In genomic region chr12:89352242-89352491, GRCh38 we compare ENCODE assay signal across 7 cellular contexts. TPM values are rescaled to one million over a fixed set of nuclear protein-coding genes. Genes with fewer than 3 reads are reported as not detected.
DNase-seq lines count a peak whose midpoint lies in the region; ATAC-seq and TF ChIP-seq lines count a peak whose summit lies in the region.

No MANE protein-coding gene starts in this region.

- H3K9me2 ChIP-seq in GM23248 (ENCODE audit: insufficient read depth), result no peaks in the 10 kb centered on the region

- H2AFZ ChIP-seq in GM23248, result peak overlapping the region; percentile 27

- peaks cover 5% of the 10 kb centered on the region; the same call in 1 of the 2 replicates for H4K20me1 ChIP-seq in GM23248 (ENCODE audit: insufficient read depth)

- no peak for DNase-seq in GM23248
- DNase-seq in Peyer's patch, result no peak
- no peak for DNase-seq in fibroblast of mammary gland (ENCODE audit: low read depth)
- no peak for DNase-seq in sigmoid colon

- no peak for ATAC-seq in GM18861 (IDR thresholded peaks at IDR 0.05; ENCODE audit: unreplicated experiment)
- no peak for ATAC-seq in GM18511 (IDR thresholded peaks at IDR 0.05; ENCODE audit: unreplicated experiment)
- ATAC-seq in GM19395 (IDR thresholded peaks at IDR 0.05; ENCODE audit: unreplicated experiment), result no peak

- peaks cover 52% of the 10 kb centered on the region for H3F3A ChIP-seq in GM23248 (ENCODE audit: insufficient read depth)

- intact Hi-C loops in sigmoid colon (cut with DNase I), result loop anchor here (2.0 to 10.0 kb wide), 7 partner anchors 101 to 1207 kb away; partner anchors contain the start of genes ATP2B1, CEP290, POC1B and TMTC3

- peaks cover 24% of the 10 kb centered on the region for H3K4me1 ChIP-seq in GM23248 (ENCODE audit: insufficient read depth)
- H3K4me1 ChIP-seq in Peyer's patch, result peaks cover 0 to 40% (median 6%) of the 10 kb centered on the region in 4 donors
- H3K4me1 ChIP-seq in sigmoid colon, result peaks cover 0 to 35% (median 11%) of the 10 kb centered on the region in 4 donors

- peak overlapping the region; percentile 94 for H3K9ac ChIP-seq in GM23248

- H3K79me2 ChIP-seq in GM23248 (ENCODE audit: insufficient read depth), result peaks cover 74% of the 10 kb centered on the region

- H3K4me2 ChIP-seq in GM23248 (ENCODE audit: unreplicated experiment), result peak overlapping the region; percentile 98

- no peak for TF ChIP-seq CTCF in Peyer's patch (IDR thresholded peaks at IDR 0.05)
- TF ChIP-seq CTCF in fibroblast of mammary gland (conservative IDR thresholded peaks at IDR 0.05; ENCODE audit: control insufficient read depth, insufficient read depth, low read depth, low read length), result no peak
- no peak for TF ChIP-seq CTCF in sigmoid colon (IDR thresholded peaks at IDR 0.05)

- H3K36me3 ChIP-seq in GM23248 (ENCODE audit: low read depth), result peaks cover 32% of the 10 kb centered on the region
- peaks cover 0 to 12% (median 0%) of the 10 kb centered on the region in 3 donors for H3K36me3 ChIP-seq in Peyer's patch
- H3K36me3 ChIP-seq in sigmoid colon, result peaks cover 0 to 11% (median 0%) of the 10 kb centered on the region in 4 donors

- peak overlapping the region; percentile 96 for H3K27ac ChIP-seq in GM23248
- peak overlapping the region; percentile 89 to 99 (median 96) for H3K27ac ChIP-seq in Peyer's patch
- H3K27ac ChIP-seq in sigmoid colon, result peak overlapping the region; percentile 94 to 100 (median 95)

- in situ Hi-C loops in GM23248 (cut with MboI), result loop anchor here (10.0 kb wide), 1 partner anchor 297 kb away; no protein-coding TSS in a partner anchor

- peak overlapping the region; percentile 89 for H3K4me3 ChIP-seq in GM23248
- peak overlapping the region; percentile 56 to 82 (median 77) for H3K4me3 ChIP-seq in Peyer's patch
- peak overlapping the region; percentile 74 for H3K4me3 ChIP-seq in fibroblast of mammary gland (ENCODE audit: control insufficient read depth, low read depth, low read length)
- H3K4me3 ChIP-seq in sigmoid colon, result peak overlapping the region; percentile 66 to 91 (median 87)

- H3K27me3 ChIP-seq in GM23248 (replicated peaks; ENCODE audit: insufficient read depth) (no peaks in the 10 kb centered on the region), Peyer's patch (no peaks in the 10 kb centered on the region), sigmoid colon (no peaks in the 10 kb centered on the region)

- TF ChIP-seq POLR2A in Peyer's patch (IDR thresholded peaks at IDR 0.05) (peak; percentile 96 to 99), sigmoid colon (IDR thresholded peaks at IDR 0.05) (peak; percentile 91 to 93)

- no peak for TF ChIP-seq EP300 in sigmoid colon (IDR thresholded peaks at IDR 0.05)

- WGBS in GM23248 (ENCODE audit: low coverage in 1 of 2, low lambda C conversion rate in 2 of 2, missing lambda C conversion rate in 2 of 2), 2 experiments, result 1% methylated on average over 10 of the region's 10 CpGs
- 0% methylated on average over 10 of the region's 10 CpGs for WGBS in sigmoid colon, 2 donors

- H3K9me3 ChIP-seq in GM23248 (ENCODE audit: low read depth), result no peaks in the 10 kb centered on the region
- no peaks in the 10 kb centered on the region for H3K9me3 ChIP-seq in Peyer's patch
- H3K9me3 ChIP-seq in sigmoid colon, result no peaks in the 10 kb centered on the region

RNA-seq across cellular contexts. Expression of gene DUSP6, which starts 0.1 kb away (rescaled TPM):
- total RNA-seq in GM23248 (2014; rRNA removed; shearing (Covaris generic)), result 81.9 and 112 TPM in 2 replicates
- polyA plus RNA-seq in GM23248 (2016; fragmentation: Nextera tagmentation; extraction: Ambion mirVana) (96.1 and 100 TPM in 2 replicates), sigmoid colon (10 to 100 TPM; 27.0 to 39.7 (median 36.3) TPM)
- total RNA-seq in Peyer's patch (10 to 100 TPM; 33.1 to 71.0 (median 46.7) TPM), sigmoid colon (10 to 100 TPM; 31.0 to 36.4 (median 33.0) TPM)
